In genomic region chr16:89701425-89702406, GRCh38 we compare ENCODE assay signal across 8 cellular contexts. TPM values are rescaled to one million over a fixed set of nuclear protein-coding genes. Genes with fewer than 3 reads are reported as not detected.
DNase-seq lines count a peak whose midpoint lies in the region; ATAC-seq, FAIRE-seq and TF ChIP-seq lines count a peak whose summit lies in the region.

Gene SPATA2L, minus strand, starts transcription at chr16:89701705. Its CDS starts 473 bp downstream, at chr16:89701232.

- DNase-seq in A549 (ENCODE audit: low read depth in 1 of 2, low spot score in 1 of 2): peak; percentile 92 to 95
- peak; percentile 88 for DNase-seq in NCI-H2107 treated with DMSO at 0.1 percent for 48 hours (lab: John Stamatoyannopoulos, UW; ENCODE audit: unreplicated experiment)
- DNase-seq in UCSD-AML1 (lab: John Stamatoyannopoulos, UW; ENCODE audit: unreplicated experiment): peak; percentile 94
- peak; percentile 85 for DNase-seq in brain microvascular endothelial cell

- in situ Hi-C loops in brain microvascular endothelial cell (cut with HindIII; ENCODE audit: low pct_ligation_motif_present, low sequenced_read_pairs): no loop called here

- CTCF ChIA-PET in A549 (lab: Yijun Ruan, JAX): interaction anchor here (0.8 to 4.3 kb wide), 14 partner anchors 8 to 209 kb away, joined by 3 to 33 read pairs (median 8); partner anchors contain the start of gene SPIRE2

- POLR2A ChIA-PET in A549 (lab: Yijun Ruan, JAX): interaction anchor here (0.7 to 2.6 kb wide), 3 partner anchors 10 to 161 kb away, joined by 4 to 24 read pairs (median 6); partner anchors contain the start of gene CDK10

- peak within 1 kb of the TSS; percentile 82 to 92 for H3K27ac ChIP-seq in A549
- peak within 1 kb of the TSS; percentile 42 for H3K27ac ChIP-seq in brain microvascular endothelial cell
- H3K27ac ChIP-seq in iPS-18a (ENCODE audit: low read length): no peak within 1 kb of the TSS

- peak; percentile 60 for TF ChIP-seq POLR2A in A549 (IDR thresholded peaks at IDR 0.05; ENCODE audit: low read length)

- TF ChIP-seq CTCF in A549 (IDR thresholded peaks at IDR 0.05) (no peak), brain microvascular endothelial cell (IDR thresholded peaks at IDR 0.05; ENCODE audit: low read depth, low read length, missing control alignments) (peak; percentile 28)

- peaks cover 12% of the 10 kb centered on the region for H3K4me1 ChIP-seq in A549
- H3K4me1 ChIP-seq in iPS-18a (ENCODE audit: control insufficient read depth, low read depth, low read length): peaks cover 13% of the 10 kb centered on the region
- H3K4me1 ChIP-seq in skeletal muscle satellite cell (ENCODE audit: control insufficient read depth, insufficient read depth, low read length): peaks cover 26% of the 10 kb centered on the region

- H3K27me3 ChIP-seq in brain microvascular endothelial cell (replicated peaks) (no peaks in the 10 kb centered on the region), iPS-18a (ENCODE audit: control insufficient read depth, insufficient read depth, low read length) (peaks cover 9% of the 10 kb centered on the region), skeletal muscle satellite cell (ENCODE audit: control insufficient read depth, insufficient read depth, low read length) (no peaks in the 10 kb centered on the region)

- ATAC-seq in A549: peak; percentile 58 to 73
- peak; percentile 46 for ATAC-seq in GM18519 (IDR thresholded peaks at IDR 0.05; ENCODE audit: low FRiP score, unreplicated experiment)
- ATAC-seq in HG03039 (IDR thresholded peaks at IDR 0.05; ENCODE audit: unreplicated experiment): peak; percentile 59

- peak within 1 kb of the TSS; percentile 98 for H3K4me2 ChIP-seq in A549
- H3K4me2 ChIP-seq in skeletal muscle satellite cell (ENCODE audit: low read length): peak within 1 kb of the TSS; percentile 89

- FAIRE-seq in A549 (lab: Jason Lieb, UNC): no peak

- H3K36me3 ChIP-seq in brain microvascular endothelial cell (replicated peaks): peaks cover 3% of the 10 kb centered on the region
- H3K36me3 ChIP-seq in iPS-18a (ENCODE audit: control insufficient read depth, low read depth, low read length): no peaks in the 10 kb centered on the region
- peaks cover 8% of the 10 kb centered on the region for H3K36me3 ChIP-seq in skeletal muscle satellite cell (ENCODE audit: insufficient read depth, low read length)

- 2% methylated on average over 35 of the region's 97 CpGs for WGBS in A549 (ENCODE audit: missing lambda C conversion rate)

- H3K9ac ChIP-seq in iPS-18a (ENCODE audit: low read length) (peak within 1 kb of the TSS; percentile 63), skeletal muscle satellite cell (ENCODE audit: low read depth, low read length) (peak within 1 kb of the TSS; percentile 84)

- TF ChIP-seq RAD21 in A549 (conservative IDR thresholded peaks at IDR 0.05 in 1 of 2, IDR thresholded peaks at IDR 0.05 in 1 of 2): no peak

- no peaks in the 10 kb centered on the region for H3K9me3 ChIP-seq in A549
- H3K9me3 ChIP-seq in iPS-18a (ENCODE audit: control insufficient read depth, low read depth, low read length): no peaks in the 10 kb centered on the region
- no peaks in the 10 kb centered on the region for H3K9me3 ChIP-seq in skeletal muscle satellite cell (replicated peaks; ENCODE audit: low read length)

- peak within 1 kb of the TSS; percentile 69 for H3K4me3 ChIP-seq in A549
- H3K4me3 ChIP-seq in brain microvascular endothelial cell (ENCODE audit: low read depth, low read length): peak within 1 kb of the TSS; percentile 77
- peak within 1 kb of the TSS; percentile 77 for H3K4me3 ChIP-seq in iPS-18a (ENCODE audit: low read length)
- peak within 1 kb of the TSS; percentile 88 for H3K4me3 ChIP-seq in skeletal muscle satellite cell (ENCODE audit: low read length)

- TF ChIP-seq EP300 in A549 (IDR thresholded peaks at IDR 0.05): no peak

TF ChIP-seq in A549, 52 proteins besides CTCF, POLR2A, EP300 and RAD21 (continues in another document):
- TF ChIP-seq PHF8 (IDR thresholded peaks at IDR 0.05; ENCODE audit: borderline replicate concordance, low read depth) (peak; percentile 80; the same call in 1 of the 2 replicates), E2F6 (IDR thresholded peaks at IDR 0.05; ENCODE audit: borderline replicate concordance, low read depth) (peak; percentile 42; the same call in 1 of the 2 replicates), KDM5A (IDR thresholded peaks at IDR 0.05) (no peak), KDM1A (IDR thresholded peaks at IDR 0.05; ENCODE audit: low read depth) (no peak), USF2 (IDR thresholded peaks at IDR 0.05) (0 out of 2 replicates have a peak, but pooled peaks have one; percentile 7), HOXB5 (CRISPR knock-in tag; IDR thresholded peaks at IDR 0.05) (no peak), HEYL (CRISPR knock-in tag; IDR thresholded peaks at IDR 0.05) (no peak), ZFP36 (IDR thresholded peaks at IDR 0.05; ENCODE audit: borderline replicate concordance, partially characterized antibody) (no peak), MAZ (IDR thresholded peaks at IDR 0.05; ENCODE audit: borderline replicate concordance, low read depth, low read length) (no peak), HOXA7 (CRISPR knock-in tag; IDR thresholded peaks at IDR 0.05) (no peak), ZNF302 (CRISPR knock-in tag; IDR thresholded peaks at IDR 0.05) (no peak), BCL3 (IDR thresholded peaks at IDR 0.05) (0 out of 3 replicates have a peak, but pooled peaks have one; percentile 41), JUN (IDR thresholded peaks at IDR 0.05) (no peak; a peak in 1 of 5 replicates), MAX (IDR thresholded peaks at IDR 0.05) (peak; percentile 65), TFCP2L1 (CRISPR knock-in tag; IDR thresholded peaks at IDR 0.05) (no peak), ATOH8 (CRISPR knock-in tag; IDR thresholded peaks at IDR 0.05; ENCODE audit: low read depth) (0 out of 2 replicates have a peak, but pooled peaks have one; percentile 35)

RNA-seq across cellular contexts. Expression of gene SPATA2L, which starts in this region (rescaled TPM):
- polyA plus RNA-seq in A549 (2011; rRNA removed): 3.5 and 3.6 TPM in 2 replicates
- polyA plus RNA-seq in A549 (2012; cell fraction: cytosol; rRNA removed): 9.1 and 12.3 TPM in 2 replicates
- 16.2 and 21.7 TPM in 2 replicates for polyA plus RNA-seq in A549 (2012; cell fraction: nucleus; rRNA removed)
- polyA plus RNA-seq in A549 (2017; fragmentation: RNase III; extraction: RNeasy Plus Mini Kit Qiagen cat#74134 plus additional on column Dnase treatment): 4.7 to 5.2 TPM (median 4.9 TPM) in 3 replicates
- 3.0 and 3.7 TPM in 2 replicates for polyA minus RNA-seq in A549 (2011; rRNA and poly(A)+ RNA removed)
- total RNA-seq in skeletal muscle satellite cell (2012; rRNA removed): 14.2 and 18.8 TPM in 2 replicates
